In genomic region chr5:143217804-143218160, GRCh38 we compare ENCODE assay signal across 13 cellular contexts.
DNase-seq lines count a peak whose midpoint lies in the region; ATAC-seq, FAIRE-seq and TF ChIP-seq lines count a peak whose summit lies in the region.
"Had no signal": no experiment of that assay in that cellular context is flagged by ENCODE, and none has a peak within 500 bp of the region (broad histone marks: within the 10 kb centered on the region; RNA-seq: fewer than 3 reads in every experiment).

No MANE protein-coding gene starts in this region.

- H3K27me3 ChIP-seq in HepG2 (ENCODE audit: control insufficient read depth in 1 of 2, insufficient read depth in 2 of 2, low read length in 2 of 2): no peaks in the 10 kb centered on the region
- no peaks in the 10 kb centered on the region for H3K27me3 ChIP-seq in right lobe of liver
- no peaks in the 10 kb centered on the region for H3K27me3 ChIP-seq in OCI-LY3 (ENCODE audit: low read depth, low read length)
- H3K27me3 ChIP-seq: heart right ventricle had no signal

- H3K9me3 Mint-ChIP-seq in type B pancreatic cell: no peaks in the 10 kb centered on the region

- H3K4me3 ChIP-seq in HepG2 (replicated peaks in 1 of 3; ENCODE audit: insufficient read depth in 1 of 3, low read depth in 2 of 3, low read length in 3 of 3) (no peak overlapping the region), right lobe of liver (no peak overlapping the region), OCI-LY3 (ENCODE audit: low read length) (peak overlapping the region; percentile 22; the same call in 1 of the 2 replicates)
- H3K4me3 ChIP-seq: GM23248, heart right ventricle had no signal

- 66% methylated on average over 2 of the region's 2 CpGs for WGBS in HepG2 (ENCODE audit: low lambda C conversion rate)
- 83% methylated on average over 2 of the region's 2 CpGs for WGBS in right lobe of liver (ENCODE audit: insufficient coverage, low coverage, low lambda C conversion rate, missing lambda C conversion rate)

- no peak for TF ChIP-seq EP300 in HepG2 (IDR thresholded peaks at IDR 0.05; ENCODE audit: low read depth in 2 of 2, low read length in 2 of 2)
- no peak for TF ChIP-seq EP300 in HepG2 (CRISPR knock-in tag; IDR thresholded peaks at IDR 0.05; ENCODE audit: borderline replicate concordance)

- no peaks in the 10 kb centered on the region for H4K20me1 ChIP-seq in HepG2 (ENCODE audit: insufficient read depth, low read length)
- no peaks in the 10 kb centered on the region for H4K20me1 ChIP-seq in OCI-LY3 (ENCODE audit: insufficient read depth, low read length)

- ATAC-seq in HepG2 (no peak), right lobe of liver (no peak), HG02588 (IDR thresholded peaks at IDR 0.05; ENCODE audit: unreplicated experiment) (peak; percentile 33)
- ATAC-seq: heart right ventricle had no signal

- CTCF ChIA-PET in HepG2 (lab: Yijun Ruan, JAX; ENCODE audit: low intra/inter-chr PET ratio, low total read pairs): no interaction called here

- FAIRE-seq in HepG2 (lab: Jason Lieb, UNC): no peak
- FAIRE-seq: astrocyte had no signal

- in situ Hi-C loops in HepG2 (cut with HindIII; ENCODE audit: extremely low pct_ligation_motif_present, low pct_unique_long_range_greater_than_20kb): no loop called here

- peak overlapping the region; percentile 35 for H3K4me3 Mint-ChIP-seq in type B pancreatic cell

- no peaks in the 10 kb centered on the region for H3K27me3 Mint-ChIP-seq in type B pancreatic cell

- H3K4me2 ChIP-seq in HepG2 (ENCODE audit: low read depth, low read length) (no peak overlapping the region), OCI-LY3 (ENCODE audit: low read length) (peak overlapping the region; percentile 56)

- TF ChIP-seq CTCF in HepG2 (CRISPR knock-in tag; IDR thresholded peaks at IDR 0.05) (no peak), right lobe of liver (IDR thresholded peaks at IDR 0.05) (no peak), OCI-LY3 (IDR thresholded peaks at IDR 0.05; ENCODE audit: low read depth, low read length) (no peak), type B pancreatic cell (conservative IDR thresholded peaks at IDR 0.05) (no peak)

- intact Hi-C loops in HepG2 (cut with micrococcal nuclease; ENCODE audit: unreplicated experiment): no loop called here
- intact Hi-C loops in right lobe of liver (cut with DNase I): no loop called here
- intact Hi-C loops in posterior vena cava (cut with DNase I): no loop called here

- no peak for DNase-seq in HepG2 (ENCODE audit: low spot score)
- no peak for DNase-seq in right lobe of liver
- no peak for DNase-seq in type B pancreatic cell (ENCODE audit: extremely low spot score, unreplicated experiment)
- no peak for DNase-seq in stimulated activated CD8-positive, alpha-beta memory T cell treated with anti-CD3 and anti-CD28 coated beads, Interleukin-4, amount 100 ng/mL, for 48 hours
- no peak for DNase-seq in posterior vena cava (ENCODE audit: low spot score)
- no peak for DNase-seq in T1000 (lab: John Stamatoyannopoulos, UW)
- DNase-seq: heart right ventricle, NCI-H1930, substantia nigra had no signal

- H3K79me2 ChIP-seq in HepG2 (ENCODE audit: insufficient read depth, low read length) (no peaks in the 10 kb centered on the region), OCI-LY3 (ENCODE audit: low read length) (no peaks in the 10 kb centered on the region)

- TF ChIP-seq POLR2A in HepG2 (IDR thresholded peaks at IDR 0.05; ENCODE audit: insufficient read depth in 1 of 2, low read depth in 2 of 2, low read length in 2 of 2): no peak
- TF ChIP-seq POLR2A in right lobe of liver (IDR thresholded peaks at IDR 0.05): no peak

- H3K27ac Mint-ChIP-seq in type B pancreatic cell: no peak overlapping the region

- no peak for TF ChIP-seq RAD21 in HepG2 (CRISPR knock-in tag; IDR thresholded peaks at IDR 0.05)

- H3K9me3 ChIP-seq in HepG2 (ENCODE audit: low read length): no peaks in the 10 kb centered on the region
- no peaks in the 10 kb centered on the region for H3K9me3 ChIP-seq in right lobe of liver
- H3K9me3 ChIP-seq in OCI-LY3 (ENCODE audit: insufficient read depth, low read length): no peaks in the 10 kb centered on the region
- H3K9me3 ChIP-seq: heart right ventricle had no signal

- H3K4me1 ChIP-seq in HepG2 (ENCODE audit: insufficient read depth, low read length): peaks cover 26% of the 10 kb centered on the region
- H3K4me1 ChIP-seq in right lobe of liver: peaks cover 0 to 11% (median 0%) of the 10 kb centered on the region in 4 donors
- peaks cover 100% of the 10 kb centered on the region for H3K4me1 ChIP-seq in OCI-LY3 (ENCODE audit: low read length)

- BruUV-seq in HepG2 (replicated peaks; lab: Mats Ljungman, UMichigan): no TSS peak

- no peaks in the 10 kb centered on the region for H3K36me3 Mint-ChIP-seq in type B pancreatic cell

- H2AFZ ChIP-seq in HepG2 (ENCODE audit: low read length) (no peak overlapping the region), OCI-LY3 (ENCODE audit: low read depth, low read length) (no peak overlapping the region)
- H2AFZ ChIP-seq: GM23248 had no signal

- POLR2A ChIA-PET in HepG2 (lab: Yijun Ruan, JAX): no interaction called here

- peaks cover 5 to 6% of the 10 kb centered on the region in 2 experiments; a peak in 4 of 5 replicates for H3K36me3 ChIP-seq in HepG2 (replicated peaks in 1 of 2; ENCODE audit: control insufficient read depth in 1 of 2, insufficient read depth in 2 of 2, low read length in 2 of 2)
- H3K36me3 ChIP-seq in right lobe of liver: no peaks in the 10 kb centered on the region
- H3K36me3 ChIP-seq in OCI-LY3 (replicated peaks; ENCODE audit: low read depth, low read length): no peaks in the 10 kb centered on the region

- H3K4me1 Mint-ChIP-seq in type B pancreatic cell (ENCODE audit: unreplicated experiment): peaks cover 80% of the 10 kb centered on the region

- H3K27ac ChIP-seq in HepG2 (ENCODE audit: extremely low read length, insufficient read depth, low read length) (no peak overlapping the region), right lobe of liver (no peak overlapping the region), OCI-LY3 (ENCODE audit: low read length) (peak overlapping the region; percentile 95)
- H3K27ac ChIP-seq: GM23248, heart right ventricle had no signal

- H3K9ac ChIP-seq in HepG2 (ENCODE audit: insufficient read depth, low read depth, low read length): no peak overlapping the region
- peak overlapping the region; percentile 45; the same call in 1 of the 2 replicates for H3K9ac ChIP-seq in OCI-LY3 (ENCODE audit: low read length)
- H3K9ac ChIP-seq: GM23248 had no signal

TF ChIP-seq in HepG2, 621 proteins besides CTCF, POLR2A, EP300 and RAD21 (continues in another document):
- TF ChIP-seq ZZZ3 (CRISPR knock-in tag; IDR thresholded peaks at IDR 0.05; ENCODE audit: borderline replicate concordance) (no peak), ZNF329 (CRISPR knock-in tag; IDR thresholded peaks at IDR 0.05; ENCODE audit: low read depth) (no peak), ZNF550 (CRISPR knock-in tag; IDR thresholded peaks at IDR 0.05; ENCODE audit: borderline replicate concordance) (no peak), ZNF619 (CRISPR knock-in tag; IDR thresholded peaks at IDR 0.05) (no peak), REPIN1 (CRISPR knock-in tag; IDR thresholded peaks at IDR 0.05; ENCODE audit: borderline replicate concordance, low read depth) (no peak), JUNB (CRISPR knock-in tag; IDR thresholded peaks at IDR 0.05; ENCODE audit: borderline replicate concordance) (no peak), ZNF414 (CRISPR knock-in tag; IDR thresholded peaks at IDR 0.05) (no peak), ZNF264 (CRISPR knock-in tag; IDR thresholded peaks at IDR 0.05) (no peak), ZNF256 (CRISPR knock-in tag; conservative IDR thresholded peaks at IDR 0.05) (no peak), ETV6 (CRISPR knock-in tag; conservative IDR thresholded peaks at IDR 0.05) (no peak), FOXP1 (IDR thresholded peaks at IDR 0.05) (no peak), FOXP1 (CRISPR knock-in tag; IDR thresholded peaks at IDR 0.05) (0 out of 2 replicates have a peak, but pooled peaks have one; percentile 10), FOXA3 (CRISPR knock-in tag; IDR thresholded peaks at IDR 0.05) (0 out of 2 replicates have a peak, but pooled peaks have one; percentile 41), ZNF749 (CRISPR knock-in tag; IDR thresholded peaks at IDR 0.05; ENCODE audit: borderline replicate concordance) (no peak), HOXA3 (CRISPR knock-in tag; IDR thresholded peaks at IDR 0.05) (no peak)
- TF ChIP-seq, protein P1, sequence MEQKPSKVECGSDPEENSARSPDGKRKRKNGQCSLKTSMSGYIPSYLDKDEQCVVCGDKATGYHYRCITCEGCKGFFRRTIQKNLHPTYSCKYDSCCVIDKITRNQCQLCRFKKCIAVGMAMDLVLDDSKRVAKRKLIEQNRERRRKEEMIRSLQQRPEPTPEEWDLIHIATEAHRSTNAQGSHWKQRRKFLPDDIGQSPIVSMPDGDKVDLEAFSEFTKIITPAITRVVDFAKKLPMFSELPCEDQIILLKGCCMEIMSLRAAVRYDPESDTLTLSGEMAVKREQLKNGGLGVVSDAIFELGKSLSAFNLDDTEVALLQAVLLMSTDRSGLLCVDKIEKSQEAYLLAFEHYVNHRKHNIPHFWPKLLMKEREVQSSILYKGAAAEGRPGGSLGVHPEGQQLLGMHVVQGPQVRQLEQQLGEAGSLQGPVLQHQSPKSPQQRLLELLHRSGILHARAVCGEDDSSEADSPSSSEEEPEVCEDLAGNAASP (CRISPR knock-in tag; IDR thresholded peaks at IDR 0.05; ENCODE audit: borderline replicate concordance): peak; percentile 32; the same call in 1 of the 2 replicates
- TF ChIP-seq, protein P2, sequence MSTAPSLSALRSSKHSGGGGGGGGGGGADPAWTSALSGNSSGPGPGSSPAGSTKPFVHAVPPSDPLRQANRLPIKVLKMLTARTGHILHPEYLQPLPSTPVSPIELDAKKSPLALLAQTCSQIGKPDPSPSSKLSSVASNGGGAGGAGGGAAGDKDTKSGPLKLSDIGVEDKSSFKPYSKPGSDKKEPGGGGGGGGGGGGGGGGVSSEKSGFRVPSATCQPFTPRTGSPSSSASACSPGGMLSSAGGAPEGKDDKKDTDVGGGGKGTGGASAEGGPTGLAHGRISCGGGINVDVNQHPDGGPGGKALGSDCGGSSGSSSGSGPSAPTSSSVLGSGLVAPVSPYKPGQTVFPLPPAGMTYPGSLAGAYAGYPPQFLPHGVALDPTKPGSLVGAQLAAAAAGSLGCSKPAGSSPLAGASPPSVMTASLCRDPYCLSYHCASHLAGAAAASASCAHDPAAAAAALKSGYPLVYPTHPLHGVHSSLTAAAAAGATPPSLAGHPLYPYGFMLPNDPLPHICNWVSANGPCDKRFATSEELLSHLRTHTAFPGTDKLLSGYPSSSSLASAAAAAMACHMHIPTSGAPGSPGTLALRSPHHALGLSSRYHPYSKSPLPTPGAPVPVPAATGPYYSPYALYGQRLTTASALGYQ (CRISPR knock-in tag; IDR thresholded peaks at IDR 0.05): no peak
